ENCODE assay signal across 14 cellular contexts in the genomic region with DNA sequence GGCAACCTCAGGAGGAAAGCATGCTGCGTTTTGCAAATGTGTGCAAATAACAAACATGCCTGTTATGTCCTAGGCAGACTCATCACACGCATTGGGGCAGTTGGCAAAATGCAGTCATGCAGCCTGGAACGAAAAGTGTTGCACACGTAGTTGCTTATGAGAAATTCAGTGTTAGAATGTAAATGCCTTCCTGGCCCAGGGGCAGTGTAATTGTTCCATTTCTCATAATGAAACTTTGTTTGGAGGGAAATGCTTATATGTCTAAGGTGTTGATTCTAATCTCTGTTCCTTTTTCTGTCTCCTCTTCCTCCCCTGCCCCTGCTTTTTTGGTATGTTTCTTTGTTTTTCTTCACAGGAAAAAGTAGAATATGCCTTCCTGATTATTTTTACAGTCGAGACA.
A peak's percentile ranks its signal among the peaks of the same experiment; 100 is the strongest.
DNase-seq lines count a peak whose midpoint lies in the region; ATAC-seq and TF ChIP-seq lines count a peak whose summit lies in the region.
"Had no signal": no experiment of that assay in that cellular context is flagged by ENCODE, and none has a peak within 500 bp of the region (broad histone marks: within the 10 kb centered on the region; RNA-seq: fewer than 3 reads in every experiment).

No MANE protein-coding gene starts in this region.

- H3K27me3 ChIP-seq in breast epithelium, result no peaks in the 10 kb centered on the region

- intact Hi-C loops in activated CD4-positive, alpha-beta T cell treated with anti-CD3 and anti-CD28 coated beads for 36 hours (cut with DNase I, micrococcal nuclease), result no loop called here
- intact Hi-C loops in breast epithelium (cut with DNase I; ENCODE audit: low total_unique reads), result no loop called here
- intact Hi-C loops in sciatic nerve (cut with DNase I), result no loop called here

- POLR2A ChIA-PET in activated CD4-positive, alpha-beta T cell treated with anti-CD3 and anti-CD28 coated beads for 36 hours (lab: Charles Lee), result no interaction called here
- POLR2A ChIA-PET in activated CD4-positive, alpha-beta T cell treated with anti-CD3 and anti-CD28 coated beads, Interleukin-2, amount 10 ng/mL, durations not matched to agents 7 days and 5 days (lab: Charles Lee), result no interaction called here

- no peak for TF ChIP-seq CTCF in endothelial cell (IDR thresholded peaks at IDR 0.05; ENCODE audit: unreplicated experiment)
- TF ChIP-seq CTCF in breast epithelium (IDR thresholded peaks at IDR 0.05), result no peak

- DNase-seq in activated CD4-positive, alpha-beta T cell treated with anti-CD3 and anti-CD28 coated beads for 36 hours, result peak; percentile 47
- no peak for DNase-seq in activated CD4-positive, alpha-beta T cell treated with anti-CD3 and anti-CD28 coated beads, Interleukin-2, amount 10 ng/mL, durations not matched to agents 7 days and 5 days
- DNase-seq in endothelial cell (ENCODE audit: low spot score) (no peak), H4 (ENCODE audit: low spot score) (no peak), breast epithelium (ENCODE audit: low spot score in 2 of 2) (no peak), sciatic nerve (ENCODE audit: low spot score) (no peak)
- DNase-seq: activated naive CD8-positive, alpha-beta T cell treated with anti-CD3 and anti-CD28 coated beads for 36 hours; DND-41; NCI-H1092; PC-9 had no signal

- H3K27ac ChIP-seq in breast epithelium, result no peak overlapping the region
- H3K27ac ChIP-seq: 22Rv1, PC-9 had no signal

- ATAC-seq in activated CD4-positive, alpha-beta T cell treated with anti-CD3 and anti-CD28 coated beads for 36 hours, result peak; percentile 68
- ATAC-seq in GM21447 (IDR thresholded peaks at IDR 0.05; ENCODE audit: unreplicated experiment) (peak; percentile 82), HG03097 (IDR thresholded peaks at IDR 0.05; ENCODE audit: low FRiP score, unreplicated experiment) (peak; percentile 44), sciatic nerve (no peak)

- no peaks in the 10 kb centered on the region for H3K36me3 ChIP-seq in breast epithelium

- CTCF ChIA-PET in activated CD4-positive, alpha-beta T cell treated with anti-CD3 and anti-CD28 coated beads for 36 hours (lab: Charles Lee), result no interaction called here
- CTCF ChIA-PET in activated CD4-positive, alpha-beta T cell treated with anti-CD3 and anti-CD28 coated beads, Interleukin-2, amount 10 ng/mL, durations not matched to agents 7 days and 5 days (lab: Charles Lee), result no interaction called here

- peaks cover 20% of the 10 kb centered on the region for H3K9me3 Mint-ChIP-seq in activated CD4-positive, alpha-beta T cell treated with anti-CD3 and anti-CD28 coated beads for 36 hours (ENCODE audit: low read depth)
- H3K9me3 Mint-ChIP-seq in activated CD4-positive, alpha-beta T cell treated with anti-CD3 and anti-CD28 coated beads, Interleukin-2, amount 10 ng/mL, durations not matched to agents 7 days and 5 days, result peaks cover 2% of the 10 kb centered on the region
- no peaks in the 10 kb centered on the region for H3K9me3 Mint-ChIP-seq in endothelial cell (ENCODE audit: unreplicated experiment)

- no peak overlapping the region for H3K27ac Mint-ChIP-seq in activated CD4-positive, alpha-beta T cell treated with anti-CD3 and anti-CD28 coated beads for 36 hours
- H3K27ac Mint-ChIP-seq in activated CD4-positive, alpha-beta T cell treated with anti-CD3 and anti-CD28 coated beads, Interleukin-2, amount 10 ng/mL, durations not matched to agents 7 days and 5 days, result no peak overlapping the region
- H3K27ac Mint-ChIP-seq in endothelial cell (ENCODE audit: unreplicated experiment), result peak overlapping the region; percentile 84
- H3K27ac Mint-ChIP-seq: activated naive CD8-positive, alpha-beta T cell treated with anti-CD3 and anti-CD28 coated beads for 36 hours; mesothelial cell of epicardium had no signal

- peaks cover 7% of the 10 kb centered on the region for H3K4me1 Mint-ChIP-seq in activated CD4-positive, alpha-beta T cell treated with anti-CD3 and anti-CD28 coated beads for 36 hours
- peaks cover 4% of the 10 kb centered on the region for H3K4me1 Mint-ChIP-seq in activated CD4-positive, alpha-beta T cell treated with anti-CD3 and anti-CD28 coated beads, Interleukin-2, amount 10 ng/mL, durations not matched to agents 7 days and 5 days
- H3K4me1 Mint-ChIP-seq in endothelial cell (ENCODE audit: unreplicated experiment), result peaks cover 38% of the 10 kb centered on the region
- H3K4me1 Mint-ChIP-seq: activated naive CD8-positive, alpha-beta T cell treated with anti-CD3 and anti-CD28 coated beads for 36 hours had no signal

- no peaks in the 10 kb centered on the region for H3K4me1 ChIP-seq in breast epithelium

- no peaks in the 10 kb centered on the region for H3K36me3 Mint-ChIP-seq in activated CD4-positive, alpha-beta T cell treated with anti-CD3 and anti-CD28 coated beads for 36 hours (ENCODE audit: low read depth)
- H3K36me3 Mint-ChIP-seq in activated CD4-positive, alpha-beta T cell treated with anti-CD3 and anti-CD28 coated beads, Interleukin-2, amount 10 ng/mL, durations not matched to agents 7 days and 5 days (ENCODE audit: low read depth), result no peaks in the 10 kb centered on the region
- peaks cover 5% of the 10 kb centered on the region for H3K36me3 Mint-ChIP-seq in endothelial cell (ENCODE audit: low read depth, unreplicated experiment)
- H3K36me3 Mint-ChIP-seq: activated naive CD8-positive, alpha-beta T cell treated with anti-CD3 and anti-CD28 coated beads for 36 hours had no signal

- no peak overlapping the region for H3K4me3 Mint-ChIP-seq in activated CD4-positive, alpha-beta T cell treated with anti-CD3 and anti-CD28 coated beads for 36 hours
- no peak overlapping the region for H3K4me3 Mint-ChIP-seq in activated CD4-positive, alpha-beta T cell treated with anti-CD3 and anti-CD28 coated beads, Interleukin-2, amount 10 ng/mL, durations not matched to agents 7 days and 5 days
- peak overlapping the region; percentile 19 for H3K4me3 Mint-ChIP-seq in endothelial cell (ENCODE audit: unreplicated experiment)
- H3K4me3 Mint-ChIP-seq: activated naive CD8-positive, alpha-beta T cell treated with anti-CD3 and anti-CD28 coated beads for 36 hours; mesothelial cell of epicardium had no signal

- H3K27me3 Mint-ChIP-seq in activated CD4-positive, alpha-beta T cell treated with anti-CD3 and anti-CD28 coated beads for 36 hours, result peaks cover 30% of the 10 kb centered on the region
- H3K27me3 Mint-ChIP-seq in activated CD4-positive, alpha-beta T cell treated with anti-CD3 and anti-CD28 coated beads, Interleukin-2, amount 10 ng/mL, durations not matched to agents 7 days and 5 days, result peaks cover 25% of the 10 kb centered on the region
- peaks cover 3% of the 10 kb centered on the region for H3K27me3 Mint-ChIP-seq in endothelial cell (ENCODE audit: unreplicated experiment)

- H3K4me3 ChIP-seq in breast epithelium, result no peak overlapping the region
- H3K4me3 ChIP-seq: PC-9 had no signal

- TF ChIP-seq POLR2A in breast epithelium (IDR thresholded peaks at IDR 0.05), result no peak

- no peaks in the 10 kb centered on the region for H3K9me3 ChIP-seq in breast epithelium
